In the genomic region with DNA sequence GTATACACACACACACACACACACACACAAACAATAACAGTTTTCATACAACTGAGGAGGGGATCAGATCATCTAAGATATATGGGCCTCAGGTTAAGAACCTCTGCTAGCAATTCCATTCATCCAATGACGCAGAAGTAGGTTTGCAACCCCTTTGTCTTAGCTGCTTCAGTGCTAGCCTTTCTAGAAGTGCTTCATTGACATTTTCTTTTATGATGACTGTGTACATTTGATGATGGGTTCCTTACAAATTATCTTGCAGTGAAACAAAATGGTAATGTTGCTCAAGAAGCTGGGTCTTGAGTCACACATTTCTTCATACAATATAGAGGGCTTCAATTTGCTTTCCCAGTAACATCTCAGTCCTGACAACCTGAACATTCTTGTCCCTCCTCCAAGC, we compare ENCODE assay signal across 22 cellular contexts.
DNase-seq lines count a peak whose midpoint lies in the region; ATAC-seq and TF ChIP-seq lines count a peak whose summit lies in the region.
"Had no signal": no experiment of that assay in that cellular context is flagged by ENCODE, and none has a peak within 500 bp of the region (broad histone marks: within the 10 kb centered on the region; RNA-seq: fewer than 3 reads in every experiment).

No MANE protein-coding gene starts in this region.

- H2BK20ac ChIP-seq in IMR-90 (ENCODE audit: low read depth, low read length) = no peak overlapping the region

- POLR2A ChIA-PET in MCF 10A (lab: Yijun Ruan, JAX) = no interaction called here
- POLR2A ChIA-PET in IMR-90 (lab: Charles Lee; ENCODE audit: unreplicated experiment) = no interaction called here

- peaks cover 7% of the 10 kb centered on the region for H3K36me3 ChIP-seq in mammary epithelial cell (ENCODE audit: insufficient read depth, low read length)
- no peaks in the 10 kb centered on the region for H3K36me3 ChIP-seq in IMR-90 (ENCODE audit: control insufficient read depth, insufficient read depth, low read length)
- H3K36me3 ChIP-seq: BE2C; BLaER1 treated with 17β-estradiol and CSF1 and Interleukin-3, amounts not matched to agents 10 nM and 100 nM had no signal

- H3K79me1 ChIP-seq in IMR-90 (ENCODE audit: low read depth in 1 of 2, low read length in 2 of 2) = no peaks in the 10 kb centered on the region

- WGBS in mammary epithelial cell (ENCODE audit: low coverage, missing lambda C conversion rate) = 100% methylated on average over 1 of the region's 1 CpG
- no CpG with 5 or more reads among the region's 1 CpG for WGBS in IMR-90 (ENCODE audit: extremely low coverage in 2 of 2, insufficient read length in 1 of 2), 2 experiments

- H3K27ac ChIP-seq in mammary epithelial cell (ENCODE audit: insufficient read depth, low read depth, low read length) (no peak overlapping the region), IMR-90 (ENCODE audit: insufficient read depth, low read length) (no peak overlapping the region)
- H3K27ac ChIP-seq: 22Rv1; BLaER1 treated with 17β-estradiol and CSF1 and Interleukin-3, amounts not matched to agents 10 nM and 100 nM had no signal

- no peak overlapping the region for H2BK15ac ChIP-seq in IMR-90 (ENCODE audit: low read depth, low read length)

- no peak overlapping the region for H2AK5ac ChIP-seq in IMR-90 (ENCODE audit: low read depth, low read length)

- H4K8ac ChIP-seq in IMR-90 (ENCODE audit: low read depth in 2 of 2, low read length in 2 of 2) = no peak overlapping the region

- H3K18ac ChIP-seq in IMR-90 (ENCODE audit: low read depth, low read length) = no peak overlapping the region

- H2AK9ac ChIP-seq in IMR-90 (replicated peaks; ENCODE audit: low read depth, low read length, poor library complexity) = no peak overlapping the region

- in situ Hi-C loops in mammary epithelial cell (cut with MboI; ENCODE audit: low sequenced_read_pairs in 2 of 2) (no loop called here), IMR-90 (cut with MboI; ENCODE audit: low sequenced_read_pairs) (no loop called here)

- H3K27me3 Mint-ChIP-seq in MCF 10A (ENCODE audit: insufficient read depth, unreplicated experiment) = no peaks in the 10 kb centered on the region
- H3K27me3 Mint-ChIP-seq: CD4-positive, alpha-beta T cell; CD8-positive, alpha-beta memory T cell had no signal

- H3K14ac ChIP-seq in IMR-90 (replicated peaks; ENCODE audit: low read depth, low read length) = no peak overlapping the region

- H4K91ac ChIP-seq in IMR-90 (ENCODE audit: insufficient read depth, low read depth, low read length) = no peak overlapping the region

- no peak overlapping the region for H3K4me3 ChIP-seq in mammary epithelial cell (replicated peaks in 1 of 3; ENCODE audit: insufficient read depth in 1 of 3, low read depth in 2 of 3, low read length in 3 of 3)
- H3K4me3 ChIP-seq in IMR-90 (ENCODE audit: insufficient read depth, low read depth, low read length) = no peak overlapping the region
- no peak overlapping the region for H3K4me3 ChIP-seq in fibroblast of mammary gland (ENCODE audit: control insufficient read depth, low read depth, low read length)
- H3K4me3 ChIP-seq: BLaER1 treated with 17β-estradiol and CSF1 and Interleukin-3, amounts not matched to agents 10 nM and 100 nM; GM12878; GM23338 had no signal

- intact Hi-C loops in MCF 10A (cut with micrococcal nuclease) = no loop called here
- intact Hi-C loops in mammary epithelial cell (cut with micrococcal nuclease) = no loop called here
- intact Hi-C loops in IMR-90 (cut with micrococcal nuclease) = no loop called here

- H3K27ac Mint-ChIP-seq in MCF 10A (ENCODE audit: low read depth, unreplicated experiment) = no peak overlapping the region
- H3K27ac Mint-ChIP-seq: CD14-positive monocyte; CD4-positive, alpha-beta T cell; CD8-positive, alpha-beta memory T cell; GM23338; H9 had no signal

- H3K27me3 ChIP-seq in mammary epithelial cell (ENCODE audit: insufficient read depth, low read length) (no peaks in the 10 kb centered on the region), IMR-90 (ENCODE audit: control insufficient read depth, insufficient read depth, low read length) (no peaks in the 10 kb centered on the region)
- H3K27me3 ChIP-seq: BE2C; BLaER1 treated with 17β-estradiol and CSF1 and Interleukin-3, amounts not matched to agents 10 nM and 100 nM had no signal

- no peak overlapping the region for H4K5ac ChIP-seq in IMR-90 (ENCODE audit: low read depth, low read length)

- no peak overlapping the region for H3K9ac ChIP-seq in mammary epithelial cell (ENCODE audit: insufficient read depth, low read length)
- H3K9ac ChIP-seq in IMR-90 (ENCODE audit: low read depth, low read length) = no peak overlapping the region
- H3K9ac ChIP-seq: BLaER1 treated with 17β-estradiol and CSF1 and Interleukin-3, amounts not matched to agents 10 nM and 100 nM had no signal

- H3K9me3 Mint-ChIP-seq in MCF 10A (ENCODE audit: unreplicated experiment) = peaks cover 7% of the 10 kb centered on the region
- H3K9me3 Mint-ChIP-seq: GM23338, H9 had no signal

- no peaks in the 10 kb centered on the region; the same call in 1 of the 2 replicates for H3K9me1 ChIP-seq in IMR-90 (ENCODE audit: insufficient read depth, low read length)

- no peaks in the 10 kb centered on the region for H3K4me1 Mint-ChIP-seq in MCF 10A (ENCODE audit: insufficient read depth, unreplicated experiment)
- H3K4me1 Mint-ChIP-seq: CD14-positive monocyte; CD8-positive, alpha-beta memory T cell; GM23338; H9 had no signal

- no peaks in the 10 kb centered on the region for H3K79me2 ChIP-seq in mammary epithelial cell (ENCODE audit: insufficient read depth, low read length)

- dilution Hi-C loops in mammary epithelial cell (cut with HindIII; ENCODE audit: low sequenced_read_pairs) = loop anchor here (5.0 kb wide), 1 partner anchor 43 kb away; no protein-coding TSS in a partner anchor
- dilution Hi-C loops in IMR-90 (cut with HindIII; ENCODE audit: low sequenced_read_pairs, unreplicated experiment) = no loop called here

- no peak overlapping the region for H2BK120ac ChIP-seq in IMR-90 (ENCODE audit: low read depth, low read length)

- no peak overlapping the region for H2BK5ac ChIP-seq in IMR-90 (ENCODE audit: low read depth, low read length, poor library complexity, severe bottlenecking)

- H3K56ac ChIP-seq in IMR-90 (ENCODE audit: extremely low read depth, insufficient read depth, low read length) = no peak overlapping the region

- H2AFZ ChIP-seq in mammary epithelial cell (ENCODE audit: low read depth, low read length) = no peak overlapping the region
- no peak overlapping the region for H2AFZ ChIP-seq in IMR-90 (replicated peaks; ENCODE audit: low read length, poor library complexity)
- H2AFZ ChIP-seq: GM23338 had no signal

- H3K9me3 ChIP-seq in mammary epithelial cell (replicated peaks; ENCODE audit: insufficient read depth, low read length) (no peaks in the 10 kb centered on the region), IMR-90 (ENCODE audit: control insufficient read depth, insufficient read depth, low read length) (no peaks in the 10 kb centered on the region)
- H3K9me3 ChIP-seq: BE2C; BLaER1 treated with 17β-estradiol and CSF1 and Interleukin-3, amounts not matched to agents 10 nM and 100 nM had no signal

- H3K4me1 ChIP-seq in mammary epithelial cell (ENCODE audit: insufficient read depth, low read length) (no peaks in the 10 kb centered on the region), IMR-90 (ENCODE audit: control insufficient read depth, insufficient read depth, low read length) (no peaks in the 10 kb centered on the region)
- H3K4me1 ChIP-seq: BE2C; BLaER1 treated with 17β-estradiol and CSF1 and Interleukin-3, amounts not matched to agents 10 nM and 100 nM had no signal

- no peak for TF ChIP-seq RAD21 in IMR-90 (IDR thresholded peaks at IDR 0.05; ENCODE audit: low read length)

- H4K20me1 ChIP-seq in mammary epithelial cell (ENCODE audit: insufficient read depth, low read length) (no peaks in the 10 kb centered on the region), IMR-90 (ENCODE audit: insufficient read depth, low read length) (no peaks in the 10 kb centered on the region)
- H4K20me1 ChIP-seq: BLaER1 treated with 17β-estradiol and CSF1 and Interleukin-3, amounts not matched to agents 10 nM and 100 nM had no signal

- no peak for TF ChIP-seq POLR2A in IMR-90 (IDR thresholded peaks at IDR 0.05; ENCODE audit: low read depth, low read length)

- H3K4me3 Mint-ChIP-seq in MCF 10A (ENCODE audit: unreplicated experiment) = no peak overlapping the region
- H3K4me3 Mint-ChIP-seq: CD14-positive monocyte; CD4-positive, alpha-beta T cell; CD8-positive, alpha-beta memory T cell; GM23338; H9 had no signal

- no peak overlapping the region for H3K4ac ChIP-seq in IMR-90 (ENCODE audit: low read depth, low read length)

- CTCF ChIA-PET in MCF 10A (lab: Yijun Ruan, JAX) (no interaction called here), mammary epithelial cell (lab: Charles Lee; ENCODE audit: low non-redundant PET) (no interaction called here), IMR-90 (lab: Yijun Ruan, JAX) (no interaction called here)

- no peak overlapping the region for H3K23ac ChIP-seq in IMR-90 (ENCODE audit: low read depth, low read length)

- BruUV-seq in MCF 10A (replicated peaks; lab: Mats Ljungman, UMichigan) (no TSS peak), mammary epithelial cell (replicated peaks; lab: Mats Ljungman, UMichigan) (no TSS peak), IMR-90 (replicated peaks; lab: Mats Ljungman, UMichigan) (no TSS peak)

- peaks cover 5% of the 10 kb centered on the region for H3K36me3 Mint-ChIP-seq in MCF 10A (ENCODE audit: insufficient read depth, unreplicated experiment)
- H3K36me3 Mint-ChIP-seq: CD14-positive monocyte; CD8-positive, alpha-beta memory T cell had no signal

- no peak overlapping the region for H3K4me2 ChIP-seq in mammary epithelial cell (ENCODE audit: insufficient read depth, low read depth, low read length)
- no peak overlapping the region for H3K4me2 ChIP-seq in IMR-90 (ENCODE audit: low read depth, low read length)
- H3K4me2 ChIP-seq: BLaER1 treated with 17β-estradiol and CSF1 and Interleukin-3, amounts not matched to agents 10 nM and 100 nM; GM23338 had no signal

- ATAC-seq in IMR-90 (ENCODE audit: low read depth) = no peak
- ATAC-seq: GM12878, GM23338, HCT116 had no signal

- DNase-seq in MCF 10A (ENCODE audit: unreplicated experiment) (peak; percentile 1), mammary epithelial cell (no peak), IMR-90 (no peak), fibroblast of mammary gland (ENCODE audit: low read depth) (peak; percentile 7), NCI-H128 (lab: John Stamatoyannopoulos, UW; ENCODE audit: unreplicated experiment) (no peak)
- DNase-seq in activated CD4-positive, alpha-beta T cell treated with anti-CD3 and anti-CD28 coated beads for 1 hour = no peak
- DNase-seq: ACHN; AML-193; BE2C; CD4-positive, alpha-beta T cell; CD8-positive, alpha-beta memory T cell; DMS 273 treated with DMSO at 0.1 percent for 48 hours; DMS79; EL; GDM1; H9 had no signal

- TF ChIP-seq CTCF in MCF 10A (IDR thresholded peaks at IDR 0.05; ENCODE audit: unreplicated experiment) (no peak), mammary epithelial cell (conservative IDR thresholded peaks at IDR 0.05 in 1 of 2, IDR thresholded peaks at IDR 0.05 in 1 of 2; ENCODE audit: extremely low read depth in 1 of 2, insufficient read depth in 1 of 2, low read depth in 1 of 2, low read length in 2 of 2) (no peak), IMR-90 (conservative IDR thresholded peaks at IDR 0.05; ENCODE audit: low read depth, low read length) (no peak), fibroblast of mammary gland (conservative IDR thresholded peaks at IDR 0.05; ENCODE audit: control insufficient read depth, insufficient read depth, low read depth, low read length) (no peak)

Comparison
In these comparisons a context has a peak if more than half of its experiments do, and no peak if none do; other contexts are left out.
1. DNase-seq: peak in MCF 10A (single experiment) and fibroblast of mammary gland (single experiment); none in mammary epithelial cell (single experiment), IMR-90 (single experiment), NCI-H128 (single experiment) and activated CD4-positive, alpha-beta T cell treated with anti-CD3 and anti-CD28 coated beads for 1 hour (single experiment).